In genomic region chr11:119347242-119347641, GRCh38 we compare ENCODE assay signal across 2 cellular contexts.
TF ChIP-seq lines count a peak whose summit lies in the region.

No MANE protein-coding gene starts in this region.

TF ChIP-seq in SK-N-SH treated with all-trans-retinoic acid at 6 μM for 48 hours, 23 proteins besides CTCF, POLR2A, EP300 and RAD21:
- TF ChIP-seq PATZ1 (CRISPR knock-in tag; IDR thresholded peaks at IDR 0.05; ENCODE audit: borderline replicate concordance): no peak
- TF ChIP-seq ZFP3 (CRISPR knock-in tag; IDR thresholded peaks at IDR 0.05): no peak
- no peak for TF ChIP-seq TSHZ2 (CRISPR knock-in tag; IDR thresholded peaks at IDR 0.05)
- TF ChIP-seq BACH2 (CRISPR knock-in tag; IDR thresholded peaks at IDR 0.05; ENCODE audit: borderline replicate concordance): no peak
- TF ChIP-seq CSDC2 (CRISPR knock-in tag; IDR thresholded peaks at IDR 0.05): no peak
- no peak for TF ChIP-seq CREB5 (CRISPR knock-in tag; IDR thresholded peaks at IDR 0.05; ENCODE audit: low read depth)
- no peak for TF ChIP-seq PPARA (CRISPR knock-in tag; IDR thresholded peaks at IDR 0.05; ENCODE audit: borderline replicate concordance)
- no peak for TF ChIP-seq ARNTL (CRISPR knock-in tag; IDR thresholded peaks at IDR 0.05; ENCODE audit: borderline replicate concordance, low read depth)
- no peak for TF ChIP-seq TCF4 (CRISPR knock-in tag; IDR thresholded peaks at IDR 0.05; ENCODE audit: borderline replicate concordance)
- TF ChIP-seq ISL1 (CRISPR knock-in tag; IDR thresholded peaks at IDR 0.05): no peak
- no peak for TF ChIP-seq GLIS3 (CRISPR knock-in tag; IDR thresholded peaks at IDR 0.05)
- no peak for TF ChIP-seq TOX (CRISPR knock-in tag; IDR thresholded peaks at IDR 0.05; ENCODE audit: borderline replicate concordance)
- TF ChIP-seq RARB (CRISPR knock-in tag; IDR thresholded peaks at IDR 0.05): no peak

TF ChIP-seq in SK-N-SH, 30 proteins besides CTCF, POLR2A, EP300 and RAD21 (continued from another document):
- TF ChIP-seq NRF1 (IDR thresholded peaks at IDR 0.05; ENCODE audit: low read depth, low read length) (no peak), RFX5 (IDR thresholded peaks at IDR 0.05; ENCODE audit: low read length) (no peak)
TF ChIP-seq in SK-N-SH: peak in this region for 0.
